ENCODE assay signal across 22 cellular contexts in genomic region chr15:93166675-93167074, GRCh38.
"Had no signal": no experiment of that assay in that cellular context is flagged by ENCODE, and none has a peak within 500 bp of the region (broad histone marks: within the 10 kb centered on the region; RNA-seq: fewer than 3 reads in every experiment).

No MANE protein-coding gene starts in this region.

- H3K9me3 ChIP-seq: esophagus squamous epithelium, psoas muscle, right lobe of liver, tibial artery, upper lobe of left lung, uterus had no signal

- H3K4me1 ChIP-seq: esophagus squamous epithelium, foreskin keratinocyte, parathyroid adenoma, psoas muscle, right lobe of liver, upper lobe of left lung, uterus had no signal

- H3K36me3 ChIP-seq: esophagus squamous epithelium, right lobe of liver, tibial artery, upper lobe of left lung, uterus had no signal

- H3K4me3 ChIP-seq: esophagus squamous epithelium, hepatocyte, lung, psoas muscle, right lobe of liver, tibial artery, upper lobe of left lung, uterus had no signal

- H3K4me3 Mint-ChIP-seq: dendritic cell treated with granulocyte-macrophage colony-stimulating factor and Interleukin-4, amounts not matched to agents 40 ng/mL and 50 ng/mL, for 4 days; natural killer cell treated with Interleukin-12 subunit alpha and Interleukin-12 subunit beta and Interleukin-15 and Interleukin-18, amount 100 ng/mL, for 72 hours; stimulated activated memory B cell treated with anti-CD40 and anti-IgM and Interleukin-4, amounts not matched to agents 10 μg/mL and 1 μg/mL and 100 μg/mL, for 72 hours; stimulated activated naive CD8-positive, alpha-beta T cell treated with anti-CD3 and anti-CD28 coated beads, Interleukin-15, Interleukin-2, amounts not matched to agents 100 ng/mL and 50 ng/mL, for 24 hours had no signal

- DNase-seq: esophagus squamous epithelium; foreskin keratinocyte; head of caudate nucleus; kidney; left colon; left ventricle myocardium superior; mesenchymal stem cell; midbrain; psoas muscle; right lobe of liver; stimulated activated CD4-positive, alpha-beta T cell treated with anti-CD3 and anti-CD28 coated beads, Interleukin-4, amount 100 ng/mL, for 1 hour; stimulated activated CD8-positive, alpha-beta memory T cell treated with anti-CD3 and anti-CD28 coated beads, Interleukin-4, amount 100 ng/mL, for 48 hours; tibial artery; upper lobe of left lung; uterus had no signal

- H3K9me3 Mint-ChIP-seq: dendritic cell treated with granulocyte-macrophage colony-stimulating factor and Interleukin-4, amounts not matched to agents 40 ng/mL and 50 ng/mL, for 4 days; natural killer cell treated with Interleukin-12 subunit alpha and Interleukin-12 subunit beta and Interleukin-15 and Interleukin-18, amount 100 ng/mL, for 72 hours; stimulated activated naive CD8-positive, alpha-beta T cell treated with anti-CD3 and anti-CD28 coated beads, Interleukin-15, Interleukin-2, amounts not matched to agents 100 ng/mL and 50 ng/mL, for 24 hours had no signal

- ATAC-seq: foreskin keratinocyte; left colon; left ventricle myocardium superior; natural killer cell treated with Interleukin-12 subunit alpha and Interleukin-12 subunit beta and Interleukin-15 and Interleukin-18, amount 100 ng/mL, for 72 hours; psoas muscle; right lobe of liver had no signal

- H3K36me3 Mint-ChIP-seq: natural killer cell treated with Interleukin-12 subunit alpha and Interleukin-12 subunit beta and Interleukin-15 and Interleukin-18, amount 100 ng/mL, for 72 hours; stimulated activated memory B cell treated with anti-CD40 and anti-IgM and Interleukin-4, amounts not matched to agents 10 μg/mL and 1 μg/mL and 100 μg/mL, for 72 hours had no signal

- H3K4me1 Mint-ChIP-seq: stimulated activated memory B cell treated with anti-CD40 and anti-IgM and Interleukin-4, amounts not matched to agents 10 μg/mL and 1 μg/mL and 100 μg/mL, for 72 hours had no signal

- H3K27ac ChIP-seq: esophagus squamous epithelium, foreskin keratinocyte, hepatocyte, parathyroid adenoma, psoas muscle, right lobe of liver, tibial artery, upper lobe of left lung, uterus had no signal

- H3K27me3 ChIP-seq: foreskin keratinocyte, right lobe of liver, upper lobe of left lung, uterus had no signal

- H3K27ac Mint-ChIP-seq: dendritic cell treated with granulocyte-macrophage colony-stimulating factor and Interleukin-4, amounts not matched to agents 40 ng/mL and 50 ng/mL, for 4 days; natural killer cell treated with Interleukin-12 subunit alpha and Interleukin-12 subunit beta and Interleukin-15 and Interleukin-18, amount 100 ng/mL, for 72 hours; stimulated activated memory B cell treated with anti-CD40 and anti-IgM and Interleukin-4, amounts not matched to agents 10 μg/mL and 1 μg/mL and 100 μg/mL, for 72 hours; stimulated activated naive CD8-positive, alpha-beta T cell treated with anti-CD3 and anti-CD28 coated beads, Interleukin-15, Interleukin-2, amounts not matched to agents 100 ng/mL and 50 ng/mL, for 24 hours had no signal
